In the genomic region with DNA sequence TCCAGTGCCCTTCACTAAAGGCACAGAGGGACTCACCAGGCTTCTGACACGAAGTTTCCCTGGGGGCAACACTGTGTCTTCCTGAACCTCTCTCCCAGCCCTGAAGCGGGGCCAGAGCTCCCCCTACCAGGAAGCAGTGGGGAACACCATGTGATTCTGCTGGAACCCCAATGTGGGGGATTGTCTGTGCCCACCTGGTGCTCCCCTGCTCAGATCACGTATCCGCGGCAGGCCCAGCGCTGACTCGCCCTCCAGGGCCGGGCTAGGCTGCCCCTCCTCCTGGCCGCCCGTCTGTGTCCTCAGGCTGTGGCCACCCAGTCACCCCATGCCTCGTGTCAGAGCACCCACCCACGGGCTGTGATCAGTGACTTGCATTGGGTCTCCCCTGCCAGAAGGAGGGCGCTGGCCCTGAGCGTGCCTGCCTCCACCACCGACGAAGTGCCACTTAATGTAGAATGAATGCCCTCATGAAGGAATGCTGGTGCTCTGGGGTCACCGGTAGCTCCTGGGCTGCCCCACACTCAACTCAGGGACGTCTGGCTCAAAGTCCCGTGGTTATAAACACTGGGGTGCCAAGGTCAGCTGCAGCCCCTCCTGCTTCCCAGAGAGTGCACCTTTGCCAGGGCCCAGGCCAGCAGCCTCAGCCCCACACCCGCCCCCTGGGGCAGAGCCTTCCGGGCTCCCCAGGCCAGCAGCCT, we compare ENCODE assay signal across 9 cellular contexts. TPM values are rescaled to one million over a fixed set of nuclear protein-coding genes. Genes with fewer than 3 reads are reported as not detected.
DNase-seq lines count a peak whose midpoint lies in the region; ATAC-seq and TF ChIP-seq lines count a peak whose summit lies in the region.
"Had no signal": no experiment of that assay in that cellular context is flagged by ENCODE, and none has a peak within 500 bp of the region (broad histone marks: within the 10 kb centered on the region; RNA-seq: fewer than 3 reads in every experiment).

No MANE protein-coding gene starts in this region.

- no peak overlapping the region for H3K27ac Mint-ChIP-seq in stimulated activated naive CD8-positive, alpha-beta T cell treated with anti-CD3 and anti-CD28 coated beads, Interleukin-15, amount 100 ng/mL, for 72 hours
- H3K27ac Mint-ChIP-seq: activated naive CD8-positive, alpha-beta T cell had no signal

- intact Hi-C loops in Right ventricle myocardium inferior (cut with DNase I) = no loop called here
- intact Hi-C loops in left ventricle myocardium inferior (cut with micrococcal nuclease) = no loop called here

- H3K27ac ChIP-seq in right atrium auricular region = peak overlapping the region in 1 of 2 donors; percentile 30
- H3K27ac ChIP-seq in left ventricle myocardium inferior (replicated peaks) = peak overlapping the region; percentile 58

- H3K9me3 ChIP-seq in right atrium auricular region (no peaks in the 10 kb centered on the region), left ventricle myocardium inferior (replicated peaks) (no peaks in the 10 kb centered on the region), MG63 (no peaks in the 10 kb centered on the region)

- ATAC-seq in Right ventricle myocardium inferior = peak; percentile 9
- peak; percentile 57 for ATAC-seq in stimulated activated naive CD8-positive, alpha-beta T cell treated with anti-CD3 and anti-CD28 coated beads, Interleukin-15, amount 100 ng/mL, for 72 hours
- no peak for ATAC-seq in GM18517 (IDR thresholded peaks at IDR 0.05; ENCODE audit: unreplicated experiment)
- no peak for ATAC-seq in HG03196 (IDR thresholded peaks at IDR 0.05; ENCODE audit: unreplicated experiment)

- peaks cover 21% of the 10 kb centered on the region for H3K4me1 Mint-ChIP-seq in stimulated activated naive CD8-positive, alpha-beta T cell treated with anti-CD3 and anti-CD28 coated beads, Interleukin-15, amount 100 ng/mL, for 72 hours

- peaks cover 0 to 27% of the 10 kb centered on the region in 2 donors for H3K4me1 ChIP-seq in right atrium auricular region
- peaks cover 31% of the 10 kb centered on the region for H3K4me1 ChIP-seq in left ventricle myocardium inferior

- no peaks in the 10 kb centered on the region for H3K27me3 ChIP-seq in right atrium auricular region
- peaks cover 82% of the 10 kb centered on the region for H3K27me3 ChIP-seq in left ventricle myocardium inferior (ENCODE audit: low read depth)
- no peaks in the 10 kb centered on the region for H3K27me3 ChIP-seq in MG63

- peak in 1 of 2 donors; percentile 59 for TF ChIP-seq CTCF in right atrium auricular region (IDR thresholded peaks at IDR 0.05)
- peak; percentile 58 for TF ChIP-seq CTCF in left ventricle myocardium inferior (IDR thresholded peaks at IDR 0.05; ENCODE audit: borderline replicate concordance)

- peaks cover 13% of the 10 kb centered on the region for H3K27me3 Mint-ChIP-seq in stimulated activated naive CD8-positive, alpha-beta T cell treated with anti-CD3 and anti-CD28 coated beads, Interleukin-15, amount 100 ng/mL, for 72 hours
- H3K27me3 Mint-ChIP-seq: activated naive CD8-positive, alpha-beta T cell had no signal

- H3K9me3 Mint-ChIP-seq in stimulated activated naive CD8-positive, alpha-beta T cell treated with anti-CD3 and anti-CD28 coated beads, Interleukin-15, amount 100 ng/mL, for 72 hours = peaks cover 7 to 8% of the 10 kb centered on the region in 2 donors

- H3K4me3 Mint-ChIP-seq in stimulated activated naive CD8-positive, alpha-beta T cell treated with anti-CD3 and anti-CD28 coated beads, Interleukin-15, amount 100 ng/mL, for 72 hours = no peak overlapping the region
- H3K4me3 Mint-ChIP-seq: activated naive CD8-positive, alpha-beta T cell had no signal

- no peak overlapping the region for H3K4me3 ChIP-seq in right atrium auricular region
- no peak overlapping the region for H3K4me3 ChIP-seq in left ventricle myocardium inferior
- no peak overlapping the region for H3K4me3 ChIP-seq in MG63

- no peaks in the 10 kb centered on the region for H3K36me3 ChIP-seq in right atrium auricular region
- H3K36me3 ChIP-seq in left ventricle myocardium inferior = no peaks in the 10 kb centered on the region
- H3K36me3 ChIP-seq in MG63 = no peaks in the 10 kb centered on the region

- DNase-seq in Right ventricle myocardium inferior (ENCODE audit: missing footprints) = peak; percentile 64
- no peak for DNase-seq in right atrium auricular region (ENCODE audit: low spot score)
- DNase-seq in T1000 (lab: John Stamatoyannopoulos, UW) = peak; percentile 65
- DNase-seq in left ventricle myocardium inferior = no peak
- DNase-seq in stimulated activated naive CD8-positive, alpha-beta T cell treated with anti-CD3 and anti-CD28 coated beads, Interleukin-15, amount 100 ng/mL, for 72 hours = no peak
- DNase-seq in MG63 = no peak

RNA-seq across cellular contexts. Expression of gene SARDH, which starts 22.1 kb away (rescaled TPM):
- total RNA-seq in Right ventricle myocardium inferior (0.41 TPM), right atrium auricular region (under 1 TPM; 0.63 to 0.94 TPM), left ventricle myocardium inferior (0.63 TPM)
- total RNA-seq in MG63 (2014; rRNA removed; shearing (Covaris generic); ENCODE audit: low replicate concordance) = 0.66 TPM in 1 of 2 replicates, not detected in the other

Comparison
In these comparisons a context has a peak if more than half of its experiments do, and no peak if none do; other contexts are left out.
1. DNase-seq: peak in Right ventricle myocardium inferior (single experiment) and T1000 (single experiment); none in right atrium auricular region (single experiment), left ventricle myocardium inferior (single experiment), stimulated activated naive CD8-positive, alpha-beta T cell treated with anti-CD3 and anti-CD28 coated beads, Interleukin-15, amount 100 ng/mL, for 72 hours (0 of 2) and MG63 (single experiment).
2. ATAC-seq: peak in Right ventricle myocardium inferior (single experiment) and stimulated activated naive CD8-positive, alpha-beta T cell treated with anti-CD3 and anti-CD28 coated beads, Interleukin-15, amount 100 ng/mL, for 72 hours (single experiment); none in GM18517 (single experiment) and HG03196 (single experiment).